In genomic region chr2:82950148-82950547, GRCh38 we compare ENCODE assay signal across 23 cellular contexts.
"Had no signal": no experiment of that assay in that cellular context is flagged by ENCODE, and none has a peak within 500 bp of the region (broad histone marks: within the 10 kb centered on the region; RNA-seq: fewer than 3 reads in every experiment).

No MANE protein-coding gene starts in this region.

- H3K9me3 Mint-ChIP-seq: stimulated activated memory B cell treated with anti-CD40 and anti-IgM and Interleukin-4, amounts not matched to agents 10 μg/mL and 1 μg/mL and 100 μg/mL, for 72 hours had no signal

- H3K27ac Mint-ChIP-seq: activated naive CD4-positive, alpha-beta T cell treated with anti-CD3 and anti-CD28 coated beads, Interleukin-2, amount 50 U/mL, for 72 hours; activated T-cell treated with anti-CD3 and anti-CD28 coated beads, Interleukin-2, amount 50 U/mL, for 24 hours; activated T-helper 17 cell treated with anti-CD3 and anti-CD28 coated beads, Interleukin-2, amount 50 U/mL, for 72 hours; dendritic cell treated with granulocyte-macrophage colony-stimulating factor and Interleukin-4, amounts not matched to agents 40 ng/mL and 50 ng/mL, for 4 days; naive B cell; stimulated activated memory B cell treated with anti-CD40 and anti-IgM and Interleukin-4, amounts not matched to agents 10 μg/mL and 1 μg/mL and 100 μg/mL, for 72 hours; WTC11 had no signal

- H3K4me3 ChIP-seq: ascending aorta, heart left ventricle, lung, stomach, suprapubic skin, transverse colon had no signal

- H3K9me3 ChIP-seq: ascending aorta, heart left ventricle, stomach, suprapubic skin, transverse colon had no signal

- DNase-seq: activated CD8-positive, alpha-beta memory T cell treated with anti-CD3 and anti-CD28 coated beads for 24 hours; activated CD8-positive, alpha-beta memory T cell treated with anti-CD3 and anti-CD28 coated beads, Interleukin-2, amount 50 U/mL, for 4 hours; activated T-cell treated with anti-CD3 and anti-CD28 coated beads, Interleukin-2, amount 50 U/mL, for 24 hours; brain microvascular endothelial cell; caudate nucleus; effector CD4-positive, alpha-beta T cell; heart left ventricle; left colon; naive B cell; small intestine; stimulated activated CD4-positive, alpha-beta T cell treated with anti-CD3 and anti-CD28 coated beads, Interleukin-2, amount 100 ng/mL, for 24 hours; stomach; transverse colon had no signal

- H3K36me3 Mint-ChIP-seq: naive B cell; stimulated activated memory B cell treated with anti-CD40 and anti-IgM and Interleukin-4, amounts not matched to agents 10 μg/mL and 1 μg/mL and 100 μg/mL, for 72 hours; WTC11 had no signal

- H3K36me3 ChIP-seq: ascending aorta, brain microvascular endothelial cell, heart left ventricle, stomach, suprapubic skin, transverse colon had no signal

- H3K27me3 ChIP-seq: ascending aorta, brain microvascular endothelial cell, heart left ventricle, stomach, suprapubic skin, transverse colon had no signal

- H3K27ac ChIP-seq: ascending aorta, brain microvascular endothelial cell, heart left ventricle, stomach, suprapubic skin, transverse colon had no signal

- H3K4me1 ChIP-seq: ascending aorta, heart left ventricle, stomach, suprapubic skin, transverse colon had no signal

- H3K4me1 Mint-ChIP-seq: activated T-helper 17 cell treated with anti-CD3 and anti-CD28 coated beads, Interleukin-2, amount 50 U/mL, for 72 hours; naive B cell; neural crest cell; stimulated activated memory B cell treated with anti-CD40 and anti-IgM and Interleukin-4, amounts not matched to agents 10 μg/mL and 1 μg/mL and 100 μg/mL, for 72 hours had no signal

- ATAC-seq: activated naive CD4-positive, alpha-beta T cell treated with anti-CD3 and anti-CD28 coated beads, Interleukin-2, amount 50 U/mL, for 72 hours; activated T-helper 17 cell treated with anti-CD3 and anti-CD28 coated beads, Interleukin-2, amount 50 U/mL, for 72 hours; heart left ventricle; left colon; sciatic nerve; stimulated activated memory B cell treated with anti-CD40 and anti-IgM and Interleukin-4, amounts not matched to agents 10 μg/mL and 1 μg/mL and 100 μg/mL, for 72 hours; WTC11 had no signal

- H3K4me3 Mint-ChIP-seq: activated T-cell treated with anti-CD3 and anti-CD28 coated beads, Interleukin-2, amount 50 U/mL, for 24 hours; activated T-helper 17 cell treated with anti-CD3 and anti-CD28 coated beads, Interleukin-2, amount 50 U/mL, for 72 hours; dendritic cell treated with granulocyte-macrophage colony-stimulating factor and Interleukin-4, amounts not matched to agents 40 ng/mL and 50 ng/mL, for 4 days; naive B cell; neural crest cell; stimulated activated memory B cell treated with anti-CD40 and anti-IgM and Interleukin-4, amounts not matched to agents 10 μg/mL and 1 μg/mL and 100 μg/mL, for 72 hours; WTC11 had no signal

- H3K27me3 Mint-ChIP-seq: activated T-cell treated with anti-CD3 and anti-CD28 coated beads, Interleukin-2, amount 50 U/mL, for 24 hours; activated T-helper 17 cell treated with anti-CD3 and anti-CD28 coated beads, Interleukin-2, amount 50 U/mL, for 72 hours; dendritic cell treated with granulocyte-macrophage colony-stimulating factor and Interleukin-4, amounts not matched to agents 40 ng/mL and 50 ng/mL, for 4 days; naive B cell; stimulated activated memory B cell treated with anti-CD40 and anti-IgM and Interleukin-4, amounts not matched to agents 10 μg/mL and 1 μg/mL and 100 μg/mL, for 72 hours had no signal
